ENCODE assay signal across 1 cellular context in genomic region chr1:31846484-31846883, GRCh38.
TF ChIP-seq lines count a peak whose summit lies in the region.

No MANE protein-coding gene starts in this region.

TF ChIP-seq in K562, 482 proteins besides CTCF, POLR2A, EP300 and RAD21:
- TF ChIP-seq ELF1 (tag; IDR thresholded peaks at IDR 0.05) (0 out of 2 replicates have a peak, but pooled peaks have one; percentile 26), THAP12 (CRISPR knock-in tag; IDR thresholded peaks at IDR 0.05) (no peak), TEAD4 (IDR thresholded peaks at IDR 0.05; ENCODE audit: low read length) (no peak), TEAD4 (CRISPR knock-in tag; IDR thresholded peaks at IDR 0.05; ENCODE audit: borderline replicate concordance) (no peak), ADNP (tag; IDR thresholded peaks at IDR 0.05) (peak; percentile 71), CHAMP1 (IDR thresholded peaks at IDR 0.05) (peak; percentile 70; the same call in 1 of the 2 replicates), TFE3 (CRISPR knock-in tag; IDR thresholded peaks at IDR 0.05) (no peak), KDM1A (IDR thresholded peaks at IDR 0.05) (peak; percentile 59 to 76; a peak in 2 of 4 replicates), RBM15 (IDR thresholded peaks at IDR 0.05; ENCODE audit: insufficient read depth, low read length) (no peak), FOS (IDR thresholded peaks at IDR 0.05; ENCODE audit: extremely low read depth, insufficient read length) (no peak), BCOR (IDR thresholded peaks at IDR 0.05) (peak; percentile 79), ZNF263 (CRISPR knock-in tag; IDR thresholded peaks at IDR 0.05; ENCODE audit: borderline replicate concordance) (no peak), HDAC2 (IDR thresholded peaks at IDR 0.05) (0 out of 2 replicates have a peak, but pooled peaks have one; percentile 40), BRF1 (IDR thresholded peaks at IDR 0.05; ENCODE audit: borderline replicate concordance, extremely low read depth, insufficient read length) (no peak), EGR1 (conservative IDR thresholded peaks at IDR 0.05) (no peak), CREBBP (IDR thresholded peaks at IDR 0.05; ENCODE audit: low read depth, low read length) (no peak), MLLT1 (IDR thresholded peaks at IDR 0.05) (no peak), ZNF175 (CRISPR knock-in tag; IDR thresholded peaks at IDR 0.05; ENCODE audit: low read depth) (no peak), AFF1 (IDR thresholded peaks at IDR 0.05; ENCODE audit: low read depth in 1 of 2, partially characterized antibody in 2 of 2) (no peak), FUS (optimal IDR thresholded peaks at IDR 0.05; ENCODE audit: low read depth, low read length) (no peak), HOXB6 (CRISPR knock-in tag; IDR thresholded peaks at IDR 0.05; ENCODE audit: borderline replicate concordance) (no peak), ATF1 (CRISPR knock-in tag; IDR thresholded peaks at IDR 0.05) (no peak), ATF1 (tag; IDR thresholded peaks at IDR 0.05) (no peak), PCBP1 (IDR thresholded peaks at IDR 0.05; ENCODE audit: low read depth, low read length, poor library complexity, severe bottlenecking) (no peak), ZNF311 (CRISPR knock-in tag; IDR thresholded peaks at IDR 0.05) (no peak), ZNF639 (CRISPR knock-in tag; conservative IDR thresholded peaks at IDR 0.05 in 1 of 2, IDR thresholded peaks at IDR 0.05 in 1 of 2) (no peak), NONO (IDR thresholded peaks at IDR 0.05; ENCODE audit: low read depth in 2 of 2, low read length in 1 of 2) (no peak), KAT8 (IDR thresholded peaks at IDR 0.05; ENCODE audit: low read depth) (no peak), TRIM25 (IDR thresholded peaks at IDR 0.05; ENCODE audit: borderline replicate concordance) (no peak), KLF6 (CRISPR knock-in tag; IDR thresholded peaks at IDR 0.05; ENCODE audit: borderline replicate concordance) (no peak), ZC3H11A (IDR thresholded peaks at IDR 0.05; ENCODE audit: low read depth, low read length) (no peak), ZHX1 (conservative IDR thresholded peaks at IDR 0.05; ENCODE audit: low read length) (no peak), GABPB1 (CRISPR knock-in tag; IDR thresholded peaks at IDR 0.05) (no peak), PHB2 (IDR thresholded peaks at IDR 0.05; ENCODE audit: low read depth) (no peak), GTF2F1 (IDR thresholded peaks at IDR 0.05; ENCODE audit: low read depth, low read length) (no peak), SPI1 (IDR thresholded peaks at IDR 0.05; ENCODE audit: borderline replicate concordance, low read depth, low read length) (no peak), ATF6 (CRISPR knock-in tag; IDR thresholded peaks at IDR 0.05) (no peak), CBX3 (IDR thresholded peaks at IDR 0.05; ENCODE audit: borderline replicate concordance in 1 of 2, low read length in 2 of 2) (0 out of 3 replicates have a peak, but pooled peaks of 1 of the 2 experiments have one; percentile 38), HCFC1 (IDR thresholded peaks at IDR 0.05; ENCODE audit: low read depth, low read length) (no peak), ZNF23 (CRISPR knock-in tag; IDR thresholded peaks at IDR 0.05) (no peak), ETV5 (CRISPR knock-in tag; IDR thresholded peaks at IDR 0.05; ENCODE audit: low read depth) (no peak)
